ENCODE assay signal across 1 cellular context in the genomic region with DNA sequence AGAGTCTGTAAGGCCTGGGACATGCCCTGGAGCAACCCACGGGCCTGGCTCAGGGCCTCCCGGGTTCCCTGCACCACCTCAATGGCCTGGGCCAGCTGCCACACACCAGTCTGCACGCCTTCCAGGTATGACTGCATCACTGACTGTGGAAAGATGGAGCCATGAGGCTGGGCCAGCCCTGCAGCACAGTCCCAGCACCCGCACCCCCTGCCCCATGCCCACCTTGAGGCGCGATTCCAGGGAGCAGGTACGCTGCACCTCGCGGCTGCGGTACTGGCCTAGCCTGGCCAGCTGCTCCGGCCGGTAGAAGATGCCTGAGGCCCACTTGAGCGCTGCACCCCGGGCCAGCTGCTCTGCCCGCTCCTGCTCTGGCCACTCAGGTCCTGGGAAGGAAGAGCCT.
TF ChIP-seq lines count a peak whose summit lies in the region.

No MANE protein-coding gene starts in this region.

TF ChIP-seq in WTC11, 78 proteins besides CTCF, POLR2A, EP300 and RAD21 (continued from another document):
- TF ChIP-seq ZNF281 (CRISPR knock-in tag; IDR thresholded peaks at IDR 0.05) = no peak
- TF ChIP-seq SP1 (CRISPR knock-in tag; conservative IDR thresholded peaks at IDR 0.05) = no peak
- TF ChIP-seq, protein P1, sequence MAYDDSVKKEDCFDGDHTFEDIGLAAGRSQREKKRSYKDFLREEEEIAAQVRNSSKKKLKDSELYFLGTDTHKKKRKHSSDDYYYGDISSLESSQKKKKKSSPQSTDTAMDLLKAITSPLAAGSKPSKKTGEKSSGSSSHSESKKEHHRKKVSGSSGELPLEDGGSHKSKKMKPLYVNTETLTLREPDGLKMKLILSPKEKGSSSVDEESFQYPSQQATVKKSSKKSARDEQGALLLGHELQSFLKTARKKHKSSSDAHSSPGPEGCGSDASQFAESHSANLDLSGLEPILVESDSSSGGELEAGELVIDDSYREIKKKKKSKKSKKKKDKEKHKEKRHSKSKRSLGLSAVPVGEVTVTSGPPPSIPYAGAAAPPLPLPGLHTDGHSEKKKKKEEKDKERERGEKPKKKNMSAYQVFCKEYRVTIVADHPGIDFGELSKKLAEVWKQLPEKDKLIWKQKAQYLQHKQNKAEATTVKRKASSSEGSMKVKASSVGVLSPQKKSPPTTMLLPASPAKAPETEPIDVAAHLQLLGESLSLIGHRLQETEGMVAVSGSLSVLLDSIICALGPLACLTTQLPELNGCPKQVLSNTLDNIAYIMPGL (CRISPR knock-in tag; IDR thresholded peaks at IDR 0.05) = no peak
- no peak for TF ChIP-seq ZNF232 (CRISPR knock-in tag; IDR thresholded peaks at IDR 0.05)
- TF ChIP-seq JAZF1 (CRISPR knock-in tag; IDR thresholded peaks at IDR 0.05) = no peak
